ENCODE assay signal across 8 cellular contexts in genomic region chr16:30760577-30761426, GRCh38. TPM values are rescaled to one million over a fixed set of nuclear protein-coding genes. Genes with fewer than 3 reads are reported as not detected.
DNase-seq lines count a peak whose midpoint lies in the region; ATAC-seq and TF ChIP-seq lines count a peak whose summit lies in the region.

No MANE protein-coding gene starts in this region.

- peaks cover 12% of the 10 kb centered on the region for H3K79me2 ChIP-seq in parathyroid adenoma

- no peak for DNase-seq in Panc1 (ENCODE audit: low read depth, low spot score)
- DNase-seq in esophagus squamous epithelium (lab: John Stamatoyannopoulos, UW): no peak
- no peak for DNase-seq in Ammon's horn (ENCODE audit: low spot score)

- H3K9ac ChIP-seq in parathyroid adenoma: no peak overlapping the region

- no TSS peak for BruUV-seq in Panc1 (replicated peaks; lab: Mats Ljungman, UMichigan)

- H3K4me3 ChIP-seq in GM08714 (ENCODE audit: low read length) (peak overlapping the region; percentile 96), Panc1 (ENCODE audit: low read depth in 2 of 2, low read length in 2 of 2) (peak overlapping the region; percentile 98), esophagus squamous epithelium (peak overlapping the region; percentile 60 to 95 (median 84)), parathyroid adenoma (ENCODE audit: low read depth, low read length) (peak overlapping the region; percentile 98)

- WGBS in esophagus squamous epithelium, 2 donors: 30 to 31% methylated on average over 20 to 22 of the region's 26 CpGs

- TF ChIP-seq CTCF in Panc1 (IDR thresholded peaks at IDR 0.05) (no peak), esophagus squamous epithelium (IDR thresholded peaks at IDR 0.05) (no peak), parathyroid adenoma (IDR thresholded peaks at IDR 0.05) (no peak)

- in situ Hi-C loops in Panc1 (cut with HindIII; ENCODE audit: low pct_unique_long_range_greater_than_20kb, low sequenced_read_pairs): no loop called here

- H3K27ac ChIP-seq in Panc1 (ENCODE audit: low read length) (peak overlapping the region; percentile 72), esophagus squamous epithelium (peak overlapping the region; percentile 51 to 98 (median 94)), parathyroid adenoma (peak overlapping the region; percentile 4)

- peak overlapping the region; percentile 98 for H3K4me2 ChIP-seq in parathyroid adenoma (ENCODE audit: low read length)

- no peak for TF ChIP-seq POLR2A in esophagus squamous epithelium (IDR thresholded peaks at IDR 0.05)

- peaks cover 25% of the 10 kb centered on the region for H3K4me1 ChIP-seq in Panc1 (ENCODE audit: control insufficient read depth, insufficient read depth, low read length)
- H3K4me1 ChIP-seq in esophagus squamous epithelium: peaks cover 16 to 40% (median 18%) of the 10 kb centered on the region in 3 donors
- H3K4me1 ChIP-seq in parathyroid adenoma: peaks cover 12% of the 10 kb centered on the region

- peak overlapping the region; percentile 80 for H2AFZ ChIP-seq in parathyroid adenoma

- H3K36me3 ChIP-seq in Panc1 (ENCODE audit: control insufficient read depth, insufficient read depth, low read length) (peaks cover 22% of the 10 kb centered on the region), esophagus squamous epithelium (peaks cover 19 to 56% (median 21%) of the 10 kb centered on the region in 3 donors), parathyroid adenoma (ENCODE audit: control insufficient read depth, insufficient read depth, low read length) (no peaks in the 10 kb centered on the region)

- no peaks in the 10 kb centered on the region for H3K27me3 ChIP-seq in Panc1 (ENCODE audit: control insufficient read depth, insufficient read depth, low read length)
- H3K27me3 ChIP-seq in esophagus squamous epithelium: no peaks in the 10 kb centered on the region
- H3K27me3 ChIP-seq in parathyroid adenoma (ENCODE audit: control insufficient read depth, insufficient read depth, low read length): no peaks in the 10 kb centered on the region

- POLR2A ChIA-PET in Panc1 (lab: Charles Lee): interaction anchor here (1.0 kb wide), 1 partner anchor 26 kb away, joined by 3 read pairs; no protein-coding TSS in a partner anchor

- no peak; the same call in 1 of the 2 replicates for ATAC-seq in Panc1
- ATAC-seq in HG03159 (IDR thresholded peaks at IDR 0.05; ENCODE audit: unreplicated experiment): no peak
- ATAC-seq in HG03097 (IDR thresholded peaks at IDR 0.05; ENCODE audit: low FRiP score, unreplicated experiment): no peak
- ATAC-seq in HG03108 (IDR thresholded peaks at IDR 0.05; ENCODE audit: unreplicated experiment): no peak

- CTCF ChIA-PET in Panc1 (lab: Charles Lee): interaction anchor here (0.5 kb wide), 1 partner anchor 141 kb away, joined by 5 read pairs; no protein-coding TSS in a partner anchor

- intact Hi-C loops in Panc1 (cut with micrococcal nuclease; ENCODE audit: unreplicated experiment) (no loop called here), esophagus squamous epithelium (cut with DNase I) (no loop called here)

- H3K9me3 ChIP-seq in Panc1 (ENCODE audit: control insufficient read depth, insufficient read depth, low read depth, low read length) (no peaks in the 10 kb centered on the region), esophagus squamous epithelium (no peaks in the 10 kb centered on the region), parathyroid adenoma (ENCODE audit: control insufficient read depth, low read length) (no peaks in the 10 kb centered on the region)

RNA-seq across cellular contexts. Expression of gene CFAP119, which starts 1.1 kb away (rescaled TPM):
- total RNA-seq in Panc1 (2021; ENCODE audit: unreplicated experiment) (21.0 TPM), esophagus squamous epithelium (1 to 10 TPM in 3 of 4 donors, not detected in 1; 1.3 to 5.0 (median 3.4) TPM)
- polyA plus RNA-seq in Panc1 (2012; ENCODE audit: insufficient read length): 13.2 TPM

RNA-seq across cellular contexts. Expression of gene RNF40, which starts 1.3 kb away (rescaled TPM):
- total RNA-seq in Panc1 (2021; ENCODE audit: unreplicated experiment) (114 TPM), esophagus squamous epithelium (10 to 100 TPM; 53.8 to 81.1 (median 73.4) TPM)
- 86.3 TPM for polyA plus RNA-seq in Panc1 (2012; ENCODE audit: insufficient read length)

RNA-seq across cellular contexts. Expression of gene PHKG2, which starts 12.6 kb away (rescaled TPM):
- total RNA-seq in Panc1 (2021; ENCODE audit: unreplicated experiment) (43.1 TPM), esophagus squamous epithelium (10 to 100 TPM; 18.6 to 27.8 (median 21.7) TPM)
- 31.5 TPM for polyA plus RNA-seq in Panc1 (2012; ENCODE audit: insufficient read length)

RNA-seq across cellular contexts. Expression of gene ZNF629, which starts 26.2 kb away (rescaled TPM):
- total RNA-seq in Panc1 (2021; ENCODE audit: unreplicated experiment): 19.2 TPM
- 19.8 TPM for polyA plus RNA-seq in Panc1 (2012; ENCODE audit: insufficient read length)
- 10 to 100 TPM in 1 of 4 donors, 1 to 10 TPM in 3; 5.0 to 11.4 (median 6.2) TPM for total RNA-seq in esophagus squamous epithelium

Comparison
In these comparisons a context has a peak if more than half of its experiments do, and no peak if none do; other contexts are left out.
1. H3K27ac ChIP-seq: peak in every context shown above with its lines; median percentile 94 in esophagus squamous epithelium; 72 in Panc1; 4 in parathyroid adenoma.